17 cellular contexts compared by ENCODE assay signal in genomic region chr6:25089442-25089841, GRCh38.
DNase-seq lines count a peak whose midpoint lies in the region; ATAC-seq and TF ChIP-seq lines count a peak whose summit lies in the region.
"Had no signal": no experiment of that assay in that cellular context is flagged by ENCODE, and none has a peak within 500 bp of the region (broad histone marks: within the 10 kb centered on the region; RNA-seq: fewer than 3 reads in every experiment).

No MANE protein-coding gene starts in this region.

- H2AFZ ChIP-seq in GM23248, result no peak overlapping the region
- H2AFZ ChIP-seq: neural progenitor cell had no signal

- H3K4me1 Mint-ChIP-seq in CD4-positive, alpha-beta memory T cell, result peaks cover 9 to 18% (median 12%) of the 10 kb centered on the region in 4 donors
- H3K4me1 Mint-ChIP-seq in activated T-helper 1 cell treated with anti-CD3 and anti-CD28 coated beads, Interleukin-12 subunit alpha, Interleukin-12 subunit beta, Interleukin-2, Interleukin-4 antibody, amounts not matched to agents 30 ng/mL and 10 ng/mL and 1 ng/mL, durations not matched to agents 14 hours and 24 hours and 36 hours (ENCODE audit: low read depth), result peaks cover 24% of the 10 kb centered on the region
- H3K4me1 Mint-ChIP-seq: neural progenitor cell had no signal

- CTCF ChIA-PET in CD4-positive, alpha-beta memory T cell (lab: Charles Lee; ENCODE audit: partially characterized antibody), result interaction anchor here (2.1 to 2.4 kb wide), 2 partner anchors 18 to 63 kb away, joined by 7 to 8 read pairs; no protein-coding TSS in a partner anchor

- H3K79me2 ChIP-seq in GM23248 (ENCODE audit: insufficient read depth), result no peaks in the 10 kb centered on the region

- WGBS in GM23248 (ENCODE audit: low coverage in 1 of 2, low lambda C conversion rate in 2 of 2, missing lambda C conversion rate in 2 of 2), 2 experiments, result 79 to 85% methylated on average over 2 of the region's 2 CpGs

- no peak overlapping the region for H3K4me2 ChIP-seq in GM23248 (ENCODE audit: unreplicated experiment)
- H3K4me2 ChIP-seq: neural progenitor cell had no signal

- peaks cover 8% of the 10 kb centered on the region for H3K36me3 ChIP-seq in CD4-positive, alpha-beta memory T cell (ENCODE audit: insufficient read depth, low read length)
- no peaks in the 10 kb centered on the region for H3K36me3 ChIP-seq in GM23248 (ENCODE audit: low read depth)
- H3K36me3 ChIP-seq: neural progenitor cell, SJCRH30 had no signal

- no peaks in the 10 kb centered on the region for H3K9me3 ChIP-seq in CD4-positive, alpha-beta memory T cell (ENCODE audit: control insufficient read depth in 1 of 2, low read length in 2 of 2)
- no peaks in the 10 kb centered on the region for H3K9me3 ChIP-seq in GM23248 (ENCODE audit: low read depth)
- H3K9me3 ChIP-seq: SJCRH30, thyroid gland had no signal

- no peak overlapping the region for H3K27ac ChIP-seq in CD4-positive, alpha-beta memory T cell (ENCODE audit: low read depth, low read length)
- no peak overlapping the region for H3K27ac ChIP-seq in GM23248
- H3K27ac ChIP-seq in foreskin keratinocyte, result peak overlapping the region; percentile 63
- H3K27ac ChIP-seq: neural progenitor cell, SJCRH30 had no signal

- no peak for DNase-seq in CD4-positive, alpha-beta memory T cell
- DNase-seq in GM23248 (peak; percentile 49), foreskin keratinocyte (peak; percentile 63 to 91), HPDE6-E6E7 (ENCODE audit: extremely low spot score) (no peak), DMS114 treated with DMSO at 0.1 percent for 48 hours (lab: John Stamatoyannopoulos, UW; ENCODE audit: unreplicated experiment) (no peak)
- DNase-seq in activated T-helper 1 cell treated with anti-CD3 and anti-CD28 coated beads, Interleukin-12 subunit alpha, Interleukin-12 subunit beta, Interleukin-2, Interleukin-4 antibody, amounts not matched to agents 30 ng/mL and 10 ng/mL and 1 ng/mL, durations not matched to agents 14 hours and 24 hours and 36 hours (ENCODE audit: low spot score), result no peak
- DNase-seq: activated CD4-positive, CD25-positive, alpha-beta regulatory T cell treated with anti-CD3 and anti-CD28 coated beads, Interleukin-2, amount 50 U/mL, for 72 hours; effector CD8-positive, alpha-beta T cell; GOT3; head of caudate nucleus; NCI-H1417 treated with DMSO at 0.1 percent for 48 hours; NCI-H526; SJCRH30; small intestine; thyroid gland had no signal

- intact Hi-C loops in CD4-positive, alpha-beta memory T cell (cut with micrococcal nuclease), result no loop called here
- intact Hi-C loops in activated T-helper 1 cell treated with anti-CD3 and anti-CD28 coated beads, Interleukin-12 subunit alpha, Interleukin-12 subunit beta, Interleukin-2, Interleukin-4 antibody, amounts not matched to agents 30 ng/mL and 10 ng/mL and 1 ng/mL, durations not matched to agents 14 hours and 24 hours and 36 hours (cut with micrococcal nuclease), result loop anchor here (5.0 kb wide), 1 partner anchor 38 kb away; no protein-coding TSS in a partner anchor

- ATAC-seq in foreskin keratinocyte (peak; percentile 88), HG02852 (IDR thresholded peaks at IDR 0.05; ENCODE audit: unreplicated experiment) (no peak)

- no peak overlapping the region for H3K4me3 ChIP-seq in CD4-positive, alpha-beta memory T cell (ENCODE audit: low read length in 2 of 2)
- no peak overlapping the region for H3K4me3 ChIP-seq in GM23248
- H3K4me3 ChIP-seq: neural progenitor cell, SJCRH30, thyroid gland had no signal

- no peaks in the 10 kb centered on the region for H4K20me1 ChIP-seq in GM23248 (ENCODE audit: insufficient read depth)

- H3K9ac ChIP-seq in GM23248, result no peak overlapping the region
- H3K9ac ChIP-seq: neural progenitor cell had no signal

- H3K27me3 Mint-ChIP-seq in CD4-positive, alpha-beta memory T cell, result no peaks in the 10 kb centered on the region
- H3K27me3 Mint-ChIP-seq in activated T-helper 1 cell treated with anti-CD3 and anti-CD28 coated beads, Interleukin-12 subunit alpha, Interleukin-12 subunit beta, Interleukin-2, Interleukin-4 antibody, amounts not matched to agents 30 ng/mL and 10 ng/mL and 1 ng/mL, durations not matched to agents 14 hours and 24 hours and 36 hours (ENCODE audit: insufficient read depth), result no peaks in the 10 kb centered on the region

- H3K9me2 ChIP-seq in GM23248 (ENCODE audit: insufficient read depth), result no peaks in the 10 kb centered on the region

- H3K36me3 Mint-ChIP-seq in CD4-positive, alpha-beta memory T cell, result peaks cover 25 to 41% of the 10 kb centered on the region in 2 donors
- peaks cover 44% of the 10 kb centered on the region for H3K36me3 Mint-ChIP-seq in activated T-helper 1 cell treated with anti-CD3 and anti-CD28 coated beads, Interleukin-12 subunit alpha, Interleukin-12 subunit beta, Interleukin-2, Interleukin-4 antibody, amounts not matched to agents 30 ng/mL and 10 ng/mL and 1 ng/mL, durations not matched to agents 14 hours and 24 hours and 36 hours (ENCODE audit: low read depth)
- H3K36me3 Mint-ChIP-seq: neural progenitor cell had no signal

- peaks cover 31% of the 10 kb centered on the region for H3K4me1 ChIP-seq in CD4-positive, alpha-beta memory T cell (ENCODE audit: insufficient read depth, low read length)
- H3K4me1 ChIP-seq in GM23248 (ENCODE audit: insufficient read depth), result peaks cover 12% of the 10 kb centered on the region; the same call in 1 of the 2 replicates
- peaks cover 18% of the 10 kb centered on the region for H3K4me1 ChIP-seq in foreskin keratinocyte
- H3K4me1 ChIP-seq: neural progenitor cell, SJCRH30, thyroid gland had no signal

- H3K27me3 ChIP-seq in CD4-positive, alpha-beta memory T cell (ENCODE audit: insufficient read depth, low read length), result no peaks in the 10 kb centered on the region
- H3K27me3 ChIP-seq in GM23248 (replicated peaks; ENCODE audit: insufficient read depth) (no peaks in the 10 kb centered on the region), foreskin keratinocyte (no peaks in the 10 kb centered on the region)
- H3K27me3 ChIP-seq: neural progenitor cell, SJCRH30, thyroid gland had no signal

- POLR2A ChIA-PET in CD4-positive, alpha-beta memory T cell (lab: Charles Lee; ENCODE audit: partially characterized antibody), result interaction anchor here (1.3 to 2.0 kb wide), 3 partner anchors 48 to 64 kb away, joined by 4 to 9 read pairs (median 7); no protein-coding TSS in a partner anchor

- H3K4me3 Mint-ChIP-seq in CD4-positive, alpha-beta memory T cell, result no peak overlapping the region
- H3K4me3 Mint-ChIP-seq in activated T-helper 1 cell treated with anti-CD3 and anti-CD28 coated beads, Interleukin-12 subunit alpha, Interleukin-12 subunit beta, Interleukin-2, Interleukin-4 antibody, amounts not matched to agents 30 ng/mL and 10 ng/mL and 1 ng/mL, durations not matched to agents 14 hours and 24 hours and 36 hours, result peak overlapping the region; percentile 27
- H3K4me3 Mint-ChIP-seq: neural progenitor cell had no signal

- TF ChIP-seq CTCF in foreskin keratinocyte (conservative IDR thresholded peaks at IDR 0.05), result no peak

- H3K9me3 Mint-ChIP-seq in CD4-positive, alpha-beta memory T cell, result no peaks in the 10 kb centered on the region
- no peaks in the 10 kb centered on the region for H3K9me3 Mint-ChIP-seq in activated T-helper 1 cell treated with anti-CD3 and anti-CD28 coated beads, Interleukin-12 subunit alpha, Interleukin-12 subunit beta, Interleukin-2, Interleukin-4 antibody, amounts not matched to agents 30 ng/mL and 10 ng/mL and 1 ng/mL, durations not matched to agents 14 hours and 24 hours and 36 hours
- H3K9me3 Mint-ChIP-seq: neural progenitor cell had no signal

- in situ Hi-C loops in GM23248 (cut with MboI), result no loop called here

- H3F3A ChIP-seq in GM23248 (ENCODE audit: insufficient read depth), result no peaks in the 10 kb centered on the region

- H3K27ac Mint-ChIP-seq in CD4-positive, alpha-beta memory T cell, result peak overlapping the region in 5 of 7 donors; percentile 17 to 80 (median 64)
- peak overlapping the region; percentile 86 for H3K27ac Mint-ChIP-seq in activated T-helper 1 cell treated with anti-CD3 and anti-CD28 coated beads, Interleukin-12 subunit alpha, Interleukin-12 subunit beta, Interleukin-2, Interleukin-4 antibody, amounts not matched to agents 30 ng/mL and 10 ng/mL and 1 ng/mL, durations not matched to agents 14 hours and 24 hours and 36 hours
- H3K27ac Mint-ChIP-seq: neural progenitor cell had no signal

Comparison
In these comparisons a context has a peak if more than half of its experiments do, and no peak if none do; other contexts are left out.
1. DNase-seq: peak in GM23248 (single experiment) and foreskin keratinocyte (2 of 2); none in CD4-positive, alpha-beta memory T cell (0 of 5), activated T-helper 1 cell treated with anti-CD3 and anti-CD28 coated beads, Interleukin-12 subunit alpha, Interleukin-12 subunit beta, Interleukin-2, Interleukin-4 antibody, amounts not matched to agents 30 ng/mL and 10 ng/mL and 1 ng/mL, durations not matched to agents 14 hours and 24 hours and 36 hours (single experiment), HPDE6-E6E7 (single experiment) and DMS114 treated with DMSO at 0.1 percent for 48 hours (single experiment).